13 cellular contexts compared by ENCODE assay signal in genomic region chr4:54107951-54108740, GRCh38. TPM values are rescaled to one million over a fixed set of nuclear protein-coding genes. Genes with fewer than 3 reads are reported as not detected.
DNase-seq lines count a peak whose midpoint lies in the region; ATAC-seq and TF ChIP-seq lines count a peak whose summit lies in the region.
"Had no signal": no experiment of that assay in that cellular context is flagged by ENCODE, and none has a peak within 500 bp of the region (broad histone marks: within the 10 kb centered on the region; RNA-seq: fewer than 3 reads in every experiment).

No MANE protein-coding gene starts in this region.

- H3K27me3 Mint-ChIP-seq in activated T-cell treated with anti-CD3 and anti-CD28 coated beads, Interleukin-2, amount 50 U/mL, for 24 hours: peaks cover 91% of the 10 kb centered on the region
- H3K27me3 Mint-ChIP-seq in activated naive CD8-positive, alpha-beta T cell: peaks cover 58% of the 10 kb centered on the region
- peaks cover 54% of the 10 kb centered on the region for H3K27me3 Mint-ChIP-seq in Calu3 (ENCODE audit: unreplicated experiment)

- H3K9me3 Mint-ChIP-seq in activated T-cell treated with anti-CD3 and anti-CD28 coated beads, Interleukin-2, amount 50 U/mL, for 24 hours: no peaks in the 10 kb centered on the region
- H3K9me3 Mint-ChIP-seq in activated naive CD8-positive, alpha-beta T cell (ENCODE audit: low read depth): no peaks in the 10 kb centered on the region
- H3K9me3 Mint-ChIP-seq in stimulated activated effector memory CD8-positive, alpha-beta T cell treated with anti-CD3 and anti-CD28 coated beads, Interleukin-12 subunit alpha, Interleukin-12 subunit beta, amount 100 ng/mL, for 72 hours: no peaks in the 10 kb centered on the region
- no peaks in the 10 kb centered on the region for H3K9me3 Mint-ChIP-seq in Calu3 (ENCODE audit: low read depth, unreplicated experiment)
- H3K9me3 Mint-ChIP-seq: T-helper 1 cell treated with Interleukin-12 subunit alpha and Interleukin-12 subunit beta and Interleukin-4 antibody, amounts not matched to agents 30 μg/mL and 1 μg/mL, for 36 hours had no signal

- intact Hi-C loops in Calu3 (cut with micrococcal nuclease; ENCODE audit: unreplicated experiment): no loop called here

- WGBS in iPS DF 6.9 (ENCODE audit: insufficient coverage, insufficient read length): no CpG with 5 or more reads among the region's 22 CpGs

- H3K4me1 Mint-ChIP-seq in activated T-cell treated with anti-CD3 and anti-CD28 coated beads, Interleukin-2, amount 50 U/mL, for 24 hours (ENCODE audit: low read depth): peaks cover 41% of the 10 kb centered on the region
- peaks cover 41% of the 10 kb centered on the region for H3K4me1 Mint-ChIP-seq in activated naive CD8-positive, alpha-beta T cell (ENCODE audit: low read depth)
- peaks cover 27% of the 10 kb centered on the region for H3K4me1 Mint-ChIP-seq in stimulated activated effector memory CD8-positive, alpha-beta T cell treated with anti-CD3 and anti-CD28 coated beads, Interleukin-12 subunit alpha, Interleukin-12 subunit beta, amount 100 ng/mL, for 72 hours
- peaks cover 8% of the 10 kb centered on the region for H3K4me1 Mint-ChIP-seq in Calu3 (ENCODE audit: low read depth, unreplicated experiment)

- CTCF ChIA-PET in Calu3 (lab: Charles Lee): interaction anchor here (0.6 to 0.7 kb wide), 2 partner anchors 217 to 419 kb away, joined by 3 to 5 read pairs; no protein-coding TSS in a partner anchor

- no peaks in the 10 kb centered on the region for H3K36me3 Mint-ChIP-seq in activated T-cell treated with anti-CD3 and anti-CD28 coated beads, Interleukin-2, amount 50 U/mL, for 24 hours (ENCODE audit: low read depth)
- no peaks in the 10 kb centered on the region for H3K36me3 Mint-ChIP-seq in activated naive CD8-positive, alpha-beta T cell
- no peaks in the 10 kb centered on the region for H3K36me3 Mint-ChIP-seq in stimulated activated effector memory CD8-positive, alpha-beta T cell treated with anti-CD3 and anti-CD28 coated beads, Interleukin-12 subunit alpha, Interleukin-12 subunit beta, amount 100 ng/mL, for 72 hours
- H3K36me3 Mint-ChIP-seq in Calu3 (ENCODE audit: insufficient read depth, unreplicated experiment): no peaks in the 10 kb centered on the region

- H3K27ac Mint-ChIP-seq in activated T-cell treated with anti-CD3 and anti-CD28 coated beads, Interleukin-2, amount 50 U/mL, for 24 hours: no peak overlapping the region
- no peak overlapping the region for H3K27ac Mint-ChIP-seq in activated naive CD8-positive, alpha-beta T cell
- peak overlapping the region; percentile 66 for H3K27ac Mint-ChIP-seq in stimulated activated effector memory CD8-positive, alpha-beta T cell treated with anti-CD3 and anti-CD28 coated beads, Interleukin-12 subunit alpha, Interleukin-12 subunit beta, amount 100 ng/mL, for 72 hours
- H3K27ac Mint-ChIP-seq in Calu3 (ENCODE audit: unreplicated experiment): no peak overlapping the region
- H3K27ac Mint-ChIP-seq: T-helper 1 cell treated with Interleukin-12 subunit alpha and Interleukin-12 subunit beta and Interleukin-4 antibody, amounts not matched to agents 30 μg/mL and 1 μg/mL, for 36 hours had no signal

- no peak for TF ChIP-seq CTCF in Calu3 (IDR thresholded peaks at IDR 0.05; ENCODE audit: unreplicated experiment)

- peak overlapping the region; percentile 63 for H3K4me3 Mint-ChIP-seq in activated T-cell treated with anti-CD3 and anti-CD28 coated beads, Interleukin-2, amount 50 U/mL, for 24 hours
- peak overlapping the region; percentile 84 for H3K4me3 Mint-ChIP-seq in activated naive CD8-positive, alpha-beta T cell
- peak overlapping the region; percentile 55 for H3K4me3 Mint-ChIP-seq in stimulated activated effector memory CD8-positive, alpha-beta T cell treated with anti-CD3 and anti-CD28 coated beads, Interleukin-12 subunit alpha, Interleukin-12 subunit beta, amount 100 ng/mL, for 72 hours
- no peak overlapping the region for H3K4me3 Mint-ChIP-seq in Calu3 (ENCODE audit: low read depth, unreplicated experiment)
- H3K4me3 Mint-ChIP-seq: T-helper 1 cell treated with Interleukin-12 subunit alpha and Interleukin-12 subunit beta and Interleukin-4 antibody, amounts not matched to agents 30 μg/mL and 1 μg/mL, for 36 hours had no signal

- no peak for DNase-seq in activated T-cell treated with anti-CD3 and anti-CD28 coated beads, Interleukin-2, amount 50 U/mL, for 24 hours
- no peak for DNase-seq in activated T-cell treated with anti-CD3 and anti-CD28 coated beads, Interleukin-2, amount 50 U/mL, for 1 hour
- DNase-seq in iPS DF 6.9 (ENCODE audit: low read depth, low spot score) (no peak), Calu3 (no peak)
- DNase-seq in stimulated activated effector memory CD8-positive, alpha-beta T cell treated with anti-CD3 and anti-CD28 coated beads, Interleukin-12 subunit alpha, Interleukin-12 subunit beta, amount 100 ng/mL, for 72 hours (ENCODE audit: low spot score in 2 of 2): no peak
- DNase-seq in activated CD8-positive, alpha-beta memory T cell treated with anti-CD3 and anti-CD28 coated beads, Interleukin-2, amount 50 U/mL, for 4 hours: no peak
- DNase-seq: DMS53, upper lobe of right lung had no signal

- H3K36me3 ChIP-seq in iPS DF 6.9 (ENCODE audit: control insufficient read depth, insufficient read depth, low read length): no peaks in the 10 kb centered on the region
- H3K36me3 ChIP-seq: upper lobe of right lung had no signal

- peaks cover 47% of the 10 kb centered on the region for H3K27me3 ChIP-seq in iPS DF 6.9 (ENCODE audit: control insufficient read depth, insufficient read depth, low read length)

- no TSS peak for BruUV-seq in Calu3 (replicated peaks; lab: Mats Ljungman, UMichigan)

- H3K4me3 ChIP-seq in iPS DF 6.9 (ENCODE audit: low read length): peak overlapping the region; percentile 2; the same call in 1 of the 2 replicates
- H3K4me3 ChIP-seq: upper lobe of right lung had no signal

- H3K9me3 ChIP-seq in iPS DF 6.9 (ENCODE audit: control insufficient read depth, insufficient read depth, low read length): no peaks in the 10 kb centered on the region
- H3K9me3 ChIP-seq: upper lobe of right lung had no signal

- ATAC-seq in stimulated activated effector memory CD8-positive, alpha-beta T cell treated with anti-CD3 and anti-CD28 coated beads, Interleukin-12 subunit alpha, Interleukin-12 subunit beta, amount 100 ng/mL, for 72 hours: no peak
- ATAC-seq in HG02610 (IDR thresholded peaks at IDR 0.05; ENCODE audit: unreplicated experiment): no peak
- ATAC-seq: upper lobe of right lung had no signal

- peaks cover 5% of the 10 kb centered on the region for H3K4me1 ChIP-seq in iPS DF 6.9 (ENCODE audit: control insufficient read depth, insufficient read depth, low read length)

- no peak overlapping the region for H3K27ac ChIP-seq in iPS DF 6.9 (ENCODE audit: low read length)
- H3K27ac ChIP-seq: KMS-11, upper lobe of right lung had no signal

RNA-seq across cellular contexts. Expression of gene GSX2, which starts 8.2 kb away (rescaled TPM):
- not detected in 2 replicates for total RNA-seq in Calu3 (2022)
- total RNA-seq: myocyte, upper lobe of right lung had no signal

RNA-seq across cellular contexts. Expression of gene CHIC2, which starts 43.7 kb away (rescaled TPM):
- total RNA-seq in Calu3 (2022): 12.0 and 16.5 TPM in 2 replicates
